8 cellular contexts compared by ENCODE assay signal in genomic region chr2:71069376-71069775, GRCh38. TPM values are rescaled to one million over a fixed set of nuclear protein-coding genes. Genes with fewer than 3 reads are reported as not detected.
DNase-seq lines count a peak whose midpoint lies in the region; ATAC-seq and TF ChIP-seq lines count a peak whose summit lies in the region.

No MANE protein-coding gene starts in this region.

- TF ChIP-seq CTCF in fibroblast of mammary gland (conservative IDR thresholded peaks at IDR 0.05; ENCODE audit: control insufficient read depth, insufficient read depth, low read depth, low read length) (no peak), psoas muscle (IDR thresholded peaks at IDR 0.05) (no peak)

- H3K36me3 ChIP-seq in SK-N-MC (ENCODE audit: insufficient read depth, low read length) (peaks cover 12% of the 10 kb centered on the region; the same call in 1 of the 2 replicates), psoas muscle (ENCODE audit: insufficient read depth in 1 of 2, low read depth in 1 of 2) (peaks cover 6 to 36% of the 10 kb centered on the region in 2 donors)

- intact Hi-C loops in psoas muscle (cut with DNase I) = loop anchor here in 1 of 2 donors (5.0 kb wide), 1 partner anchor 63 kb away; the partner anchor contains the start of genes MCEE and MPHOSPH10

- no peak overlapping the region for H3K27ac ChIP-seq in SK-N-MC
- no peak overlapping the region for H3K27ac ChIP-seq in psoas muscle

- H3K9ac ChIP-seq in SK-N-MC (ENCODE audit: insufficient read length) = peak overlapping the region; percentile 92

- H3K27me3 ChIP-seq in psoas muscle (ENCODE audit: insufficient read depth in 3 of 3, low read length in 2 of 3) = no peaks in the 10 kb centered on the region

- H3K9me3 ChIP-seq in SK-N-MC (ENCODE audit: low read depth, low read length) = no peaks in the 10 kb centered on the region
- H3K9me3 ChIP-seq in psoas muscle = no peaks in the 10 kb centered on the region

- no peak for DNase-seq in SK-N-MC (ENCODE audit: low read depth, low spot score)
- peak; percentile 50 for DNase-seq in fibroblast of mammary gland (ENCODE audit: low read depth)
- DNase-seq in psoas muscle = no peak
- no peak for DNase-seq in cerebellum (ENCODE audit: low spot score)
- no peak for DNase-seq in NCI-H526 (lab: John Stamatoyannopoulos, UW)
- DNase-seq in GF-D8 (lab: John Stamatoyannopoulos, UW) = no peak
- no peak for DNase-seq in stimulated activated naive CD4-positive, alpha-beta T cell treated with Interleukin-2 at 50 U/mL for 16 hours (lab: John Stamatoyannopoulos, UW)

- ATAC-seq in psoas muscle = no peak

- WGBS in psoas muscle, 3 donors = 42 to 47% (median 45%) methylated on average over 5 of the region's 5 CpGs

- H3K4me3 ChIP-seq in GM08714 (ENCODE audit: low read length) = peak overlapping the region; percentile 92
- peak overlapping the region; percentile 95 for H3K4me3 ChIP-seq in SK-N-MC
- H3K4me3 ChIP-seq in fibroblast of mammary gland (ENCODE audit: control insufficient read depth, low read depth, low read length) = peak overlapping the region; percentile 90
- peak overlapping the region; percentile 78 for H3K4me3 ChIP-seq in psoas muscle

- H3K4me1 ChIP-seq in psoas muscle = peaks cover 21% of the 10 kb centered on the region

RNA-seq across cellular contexts. Expression of gene NAGK, which starts 0.9 kb away (rescaled TPM):
- total RNA-seq in psoas muscle (10 to 100 TPM; 31.3 to 49.1 (median 37.0) TPM), cerebellum (39.8 TPM)
- polyA plus RNA-seq in psoas muscle = 10 to 100 TPM; 40.9 to 92.8 (median 55.3) TPM
